ENCODE assay signal across 8 cellular contexts in the genomic region with DNA sequence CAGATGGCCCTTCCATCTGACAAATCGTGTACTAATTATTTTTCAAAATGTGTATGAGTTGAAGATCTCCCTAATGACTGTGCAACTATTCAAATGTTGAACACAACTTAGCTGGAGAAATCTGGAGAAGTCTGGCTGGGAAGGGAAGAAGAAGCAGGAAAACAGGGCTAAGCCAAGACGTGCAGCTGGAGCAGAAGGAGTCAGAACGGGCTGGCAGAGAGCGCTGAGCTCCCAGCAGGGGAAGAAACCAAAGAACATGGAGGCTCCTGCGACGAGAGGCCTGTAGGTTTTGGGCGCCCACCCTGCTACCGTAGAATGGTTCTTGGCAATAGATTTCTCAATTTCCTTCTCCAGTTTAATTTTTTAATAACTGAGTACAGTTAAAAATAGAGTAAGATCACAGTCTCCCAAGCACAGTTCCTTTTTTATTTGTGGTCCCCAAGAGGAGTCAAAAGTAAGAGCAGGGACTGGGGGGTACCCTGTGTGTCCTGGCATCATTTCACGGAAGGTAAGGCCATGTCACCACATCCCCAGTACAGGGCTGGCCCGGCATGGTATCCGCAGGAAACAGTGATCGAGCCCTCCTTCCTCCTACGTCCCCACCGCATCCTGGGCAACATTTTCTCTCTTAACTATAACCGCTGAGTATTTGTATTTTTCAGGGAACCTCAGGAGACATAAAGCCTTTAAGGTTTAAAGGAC. TPM values are rescaled to one million over a fixed set of nuclear protein-coding genes. Genes with fewer than 3 reads are reported as not detected.
DNase-seq lines count a peak whose midpoint lies in the region; ATAC-seq and TF ChIP-seq lines count a peak whose summit lies in the region.

No MANE protein-coding gene starts in this region.

- peak; percentile 54 for DNase-seq in activated CD4-positive, alpha-beta T cell treated with anti-CD3 and anti-CD28 coated beads, Interleukin-2, amount 10 ng/mL, durations not matched to agents 7 days and 5 days
- DNase-seq in heart left ventricle (peak; percentile 44 to 62 (median 57)), smooth muscle cell (lab: John Stamatoyannopoulos, UW; ENCODE audit: unreplicated experiment) (no peak), NCI-H187 treated with DMSO at 0.1 percent for 48 hours (lab: John Stamatoyannopoulos, UW) (no peak), NCI-H510A (lab: John Stamatoyannopoulos, UW) (no peak)

- H3K27ac ChIP-seq in heart left ventricle (peak overlapping the region; percentile 1 to 89 (median 76)), smooth muscle cell (ENCODE audit: low read depth) (peak overlapping the region; percentile 23)

- H3K27me3 ChIP-seq in heart left ventricle (no peaks in the 10 kb centered on the region), smooth muscle cell (ENCODE audit: low read depth) (no peaks in the 10 kb centered on the region)

- TF ChIP-seq POLR2A in heart left ventricle (IDR thresholded peaks at IDR 0.05), result no peak

- no peaks in the 10 kb centered on the region for H3K9me3 Mint-ChIP-seq in activated CD4-positive, alpha-beta T cell treated with anti-CD3 and anti-CD28 coated beads, Interleukin-2, amount 10 ng/mL, durations not matched to agents 7 days and 5 days

- no peaks in the 10 kb centered on the region for H3K79me2 ChIP-seq in smooth muscle cell (ENCODE audit: low read depth)

- no peak for TF ChIP-seq CTCF in heart left ventricle (IDR thresholded peaks at IDR 0.05)
- no peak for TF ChIP-seq CTCF in smooth muscle cell (IDR thresholded peaks at IDR 0.05; ENCODE audit: borderline replicate concordance, insufficient read depth, poor library complexity, severe bottlenecking)

- ATAC-seq in GM21423 (IDR thresholded peaks at IDR 0.05; ENCODE audit: unreplicated experiment), result peak; percentile 43
- peak in 3 of 4 donors; percentile 60 to 78 (median 65) for ATAC-seq in heart left ventricle
- no peak for ATAC-seq in HG03108 (IDR thresholded peaks at IDR 0.05; ENCODE audit: unreplicated experiment)
- no peak for ATAC-seq in HG03457 (IDR thresholded peaks at IDR 0.05; ENCODE audit: unreplicated experiment)

- POLR2A ChIA-PET in activated CD4-positive, alpha-beta T cell treated with anti-CD3 and anti-CD28 coated beads, Interleukin-2, amount 10 ng/mL, durations not matched to agents 7 days and 5 days (lab: Charles Lee), result no interaction called here

- peaks cover 2% of the 10 kb centered on the region for H3K36me3 Mint-ChIP-seq in activated CD4-positive, alpha-beta T cell treated with anti-CD3 and anti-CD28 coated beads, Interleukin-2, amount 10 ng/mL, durations not matched to agents 7 days and 5 days (ENCODE audit: low read depth)

- H3K4me3 Mint-ChIP-seq in activated CD4-positive, alpha-beta T cell treated with anti-CD3 and anti-CD28 coated beads, Interleukin-2, amount 10 ng/mL, durations not matched to agents 7 days and 5 days, result peak overlapping the region; percentile 62

- H3K4me3 ChIP-seq in heart left ventricle, result peak overlapping the region in 9 of 12 donors; percentile 57 to 89 (median 69)
- peak overlapping the region; percentile 52 for H3K4me3 ChIP-seq in smooth muscle cell

- no peaks in the 10 kb centered on the region for H3K36me3 ChIP-seq in heart left ventricle
- no peaks in the 10 kb centered on the region for H3K36me3 ChIP-seq in smooth muscle cell (ENCODE audit: low read depth)

- peaks cover 17% of the 10 kb centered on the region for H3K27me3 Mint-ChIP-seq in activated CD4-positive, alpha-beta T cell treated with anti-CD3 and anti-CD28 coated beads, Interleukin-2, amount 10 ng/mL, durations not matched to agents 7 days and 5 days

- H3K4me1 ChIP-seq in heart left ventricle (peaks cover 0 to 49% (median 7%) of the 10 kb centered on the region in 12 donors), smooth muscle cell (ENCODE audit: low read depth) (no peaks in the 10 kb centered on the region)

- WGBS in heart left ventricle, 4 donors, result 30 to 54% (median 42%) methylated on average over 15 of the region's 15 CpGs
- WGBS in smooth muscle cell (ENCODE audit: low lambda C conversion rate), result 65% methylated on average over 15 of the region's 15 CpGs

- CTCF ChIA-PET in activated CD4-positive, alpha-beta T cell treated with anti-CD3 and anti-CD28 coated beads, Interleukin-2, amount 10 ng/mL, durations not matched to agents 7 days and 5 days (lab: Charles Lee), result no interaction called here

- H2AFZ ChIP-seq in smooth muscle cell (ENCODE audit: low read depth), result peak overlapping the region; percentile 53

- peaks cover 36% of the 10 kb centered on the region for H3K4me1 Mint-ChIP-seq in activated CD4-positive, alpha-beta T cell treated with anti-CD3 and anti-CD28 coated beads, Interleukin-2, amount 10 ng/mL, durations not matched to agents 7 days and 5 days

- H3K9me3 ChIP-seq in heart left ventricle (no peaks in the 10 kb centered on the region), smooth muscle cell (replicated peaks; ENCODE audit: low read depth) (no peaks in the 10 kb centered on the region)

- peak overlapping the region; percentile 83 for H3K4me2 ChIP-seq in smooth muscle cell

- peak overlapping the region; percentile 52 for H3K9ac ChIP-seq in smooth muscle cell (ENCODE audit: low read depth)

- H4K20me1 ChIP-seq in smooth muscle cell (ENCODE audit: low read depth), result no peaks in the 10 kb centered on the region

- H3F3A ChIP-seq in smooth muscle cell (ENCODE audit: low read depth), result peaks cover 5% of the 10 kb centered on the region

- peak overlapping the region; percentile 88 for H3K27ac Mint-ChIP-seq in activated CD4-positive, alpha-beta T cell treated with anti-CD3 and anti-CD28 coated beads, Interleukin-2, amount 10 ng/mL, durations not matched to agents 7 days and 5 days

- intact Hi-C loops in heart left ventricle (cut with DNase I), result no loop called here

RNA-seq across cellular contexts. Expression of gene LATS2, which starts 13.4 kb away (rescaled TPM):
- 1 to 10 TPM; 3.1 to 3.2 TPM for total RNA-seq in activated CD4-positive, alpha-beta T cell treated with anti-CD3 and anti-CD28 coated beads, Interleukin-2, amount 10 ng/mL, durations not matched to agents 7 days and 5 days
- total RNA-seq in heart left ventricle (10 to 100 TPM; 16.6 to 35.6 (median 27.1) TPM), smooth muscle cell (20.8 and 26.4 TPM in 2 replicates)
- polyA plus RNA-seq in heart left ventricle (10 to 100 TPM in 1 of 2 donors, 1 to 10 TPM in 1; 7.8 to 22.9 TPM), smooth muscle cell (6.9 and 8.9 TPM in 2 replicates)

Comparison
In these comparisons a context has a peak if more than half of its experiments do, and no peak if none do; other contexts are left out.
1. ATAC-seq: peak in GM21423 (single experiment) and heart left ventricle (3 of 4); none in HG03108 (single experiment) and HG03457 (single experiment).
2. DNase-seq: peak in activated CD4-positive, alpha-beta T cell treated with anti-CD3 and anti-CD28 coated beads, Interleukin-2, amount 10 ng/mL, durations not matched to agents 7 days and 5 days (single experiment) and heart left ventricle (5 of 5); none in smooth muscle cell (single experiment), NCI-H187 treated with DMSO at 0.1 percent for 48 hours (single experiment) and NCI-H510A (single experiment).